16 cellular contexts compared by ENCODE assay signal in genomic region chrX:130093271-130093670, GRCh38. TPM values are rescaled to one million over a fixed set of nuclear protein-coding genes. Genes with fewer than 3 reads are reported as not detected.
A peak's percentile ranks its signal among the peaks of the same experiment; 100 is the strongest.
DNase-seq lines count a peak whose midpoint lies in the region; TF ChIP-seq lines count a peak whose summit lies in the region.
"Had no signal": no experiment of that assay in that cellular context is flagged by ENCODE, and none has a peak within 500 bp of the region (broad histone marks: within the 10 kb centered on the region; RNA-seq: fewer than 3 reads in every experiment).

No MANE protein-coding gene starts in this region.

- no peaks in the 10 kb centered on the region for H3K9me3 Mint-ChIP-seq in activated naive CD8-positive, alpha-beta T cell (ENCODE audit: low read depth)
- no peaks in the 10 kb centered on the region for H3K9me3 Mint-ChIP-seq in activated naive CD8-positive, alpha-beta T cell treated with anti-CD3 and anti-CD28 coated beads for 36 hours
- no peaks in the 10 kb centered on the region for H3K9me3 Mint-ChIP-seq in immature natural killer cell
- H3K9me3 Mint-ChIP-seq in chondrocyte (ENCODE audit: low read depth) = no peaks in the 10 kb centered on the region

- TF ChIP-seq POLR2A in transverse colon (IDR thresholded peaks at IDR 0.05) = no peak
- no peak for TF ChIP-seq POLR2A in lower leg skin (IDR thresholded peaks at IDR 0.05)

- H3K4me1 ChIP-seq in Karpas-422 (ENCODE audit: low read length) (peaks cover 30% of the 10 kb centered on the region), transverse colon (peaks cover 0 to 47% (median 19%) of the 10 kb centered on the region in 4 donors)

- H3K4me1 Mint-ChIP-seq in activated naive CD8-positive, alpha-beta T cell (ENCODE audit: low read depth) = peaks cover 59% of the 10 kb centered on the region
- H3K4me1 Mint-ChIP-seq in activated naive CD8-positive, alpha-beta T cell treated with anti-CD3 and anti-CD28 coated beads for 36 hours = peaks cover 39% of the 10 kb centered on the region
- peaks cover 80 to 84% of the 10 kb centered on the region in 2 donors for H3K4me1 Mint-ChIP-seq in immature natural killer cell
- peaks cover 7% of the 10 kb centered on the region for H3K4me1 Mint-ChIP-seq in chondrocyte (ENCODE audit: low read depth)

- no peaks in the 10 kb centered on the region for H3K36me3 Mint-ChIP-seq in activated naive CD8-positive, alpha-beta T cell
- peaks cover 6% of the 10 kb centered on the region for H3K36me3 Mint-ChIP-seq in activated naive CD8-positive, alpha-beta T cell treated with anti-CD3 and anti-CD28 coated beads for 36 hours
- H3K36me3 Mint-ChIP-seq in immature natural killer cell (peaks cover 0 to 3% (median 0%) of the 10 kb centered on the region in 3 donors), chondrocyte (ENCODE audit: low read depth) (no peaks in the 10 kb centered on the region)

- H3K27ac ChIP-seq in Karpas-422 (ENCODE audit: low read length) (no peak overlapping the region), transverse colon (peak overlapping the region in 3 of 4 donors; percentile 72 to 81 (median 73))
- H3K27ac ChIP-seq: A549, C4-2B, SJSA1 had no signal

- H3K27me3 Mint-ChIP-seq in activated naive CD8-positive, alpha-beta T cell = no peaks in the 10 kb centered on the region
- no peaks in the 10 kb centered on the region for H3K27me3 Mint-ChIP-seq in activated naive CD8-positive, alpha-beta T cell treated with anti-CD3 and anti-CD28 coated beads for 36 hours
- H3K27me3 Mint-ChIP-seq in immature natural killer cell (ENCODE audit: low read depth in 3 of 3) (peaks cover 3 to 17% (median 12%) of the 10 kb centered on the region in 3 donors), chondrocyte (ENCODE audit: low read depth) (no peaks in the 10 kb centered on the region)

- no peak for TF ChIP-seq EP300 in transverse colon (IDR thresholded peaks at IDR 0.05; ENCODE audit: low read depth)

- no peak for TF ChIP-seq CTCF in transverse colon (IDR thresholded peaks at IDR 0.05)
- no peak for TF ChIP-seq CTCF in lower leg skin (IDR thresholded peaks at IDR 0.05)
- no peak for TF ChIP-seq CTCF in chondrocyte (IDR thresholded peaks at IDR 0.05)

- H3K4me3 ChIP-seq in Karpas-422 (ENCODE audit: low read length) (no peak overlapping the region), transverse colon (no peak overlapping the region), lower leg skin (ENCODE audit: low read depth, poor library complexity, severe bottlenecking) (no peak overlapping the region)
- H3K4me3 ChIP-seq: A549, SJSA1 had no signal

- H3K9ac ChIP-seq in Karpas-422 (ENCODE audit: low read length) = 0 out of 2 replicates have a peak overlapping the region, but pooled peaks have one; percentile 14

- WGBS in transverse colon (ENCODE audit: low coverage in 1 of 2), 2 donors = 69% methylated on average over 2 of the region's 2 CpGs; no CpG with 5 or more reads in 1 of the 2 donors
- WGBS in lower leg skin, 2 donors = 78 to 97% methylated on average over 2 of the region's 2 CpGs

- H2AFZ ChIP-seq in Karpas-422 (ENCODE audit: low read length) = no peak overlapping the region

- peaks cover 63% of the 10 kb centered on the region for H3K79me2 ChIP-seq in Karpas-422 (ENCODE audit: low read length)

- H3K9me3 ChIP-seq in Karpas-422 (ENCODE audit: low read length) (no peaks in the 10 kb centered on the region), transverse colon (no peaks in the 10 kb centered on the region)
- H3K9me3 ChIP-seq: A549, SJSA1 had no signal

- DNase-seq in activated naive CD8-positive, alpha-beta T cell treated with anti-CD3 and anti-CD28 coated beads for 36 hours = no peak
- DNase-seq in Karpas-422 (no peak), immature natural killer cell (no peak), transverse colon (no peak), lower leg skin (ENCODE audit: low spot score in 2 of 2) (no peak), chondrocyte (ENCODE audit: low spot score) (no peak), RPMI8226 (no peak)
- DNase-seq: GOT3, NCI-H1417 treated with DMSO at 0.1 percent for 48 hours, NCI-H1930, NCI-H526 treated with DMSO at 0.1 percent for 48 hours, OCI-M1 had no signal

- in situ Hi-C loops in transverse colon (cut with MboI; ENCODE audit: low pct_ligation_motif_present in 1 of 4, low pct_unique_long_range_greater_than_20kb in 1 of 4, low sequenced_read_pairs in 3 of 4) = loop anchor here in 1 of 4 donors (25.0 kb wide), 1 partner anchor 94 kb away; no protein-coding TSS in a partner anchor

- peaks cover 11% of the 10 kb centered on the region; the same call in 1 of the 2 replicates for H4K20me1 ChIP-seq in Karpas-422 (ENCODE audit: insufficient read depth, low read depth, low read length)

- H3K27me3 ChIP-seq in Karpas-422 (ENCODE audit: low read length) (no peaks in the 10 kb centered on the region), transverse colon (no peaks in the 10 kb centered on the region)
- H3K27me3 ChIP-seq: SJSA1 had no signal

- H3K9me2 ChIP-seq in Karpas-422 (replicated peaks; ENCODE audit: insufficient read depth, low read length) = no peaks in the 10 kb centered on the region

- no peak overlapping the region for H3K4me2 ChIP-seq in Karpas-422 (ENCODE audit: low read depth, low read length, poor library complexity, severe bottlenecking)
- H3K4me2 ChIP-seq: A549 had no signal

- H3K27ac Mint-ChIP-seq in activated naive CD8-positive, alpha-beta T cell = peak overlapping the region; percentile 41
- H3K27ac Mint-ChIP-seq in activated naive CD8-positive, alpha-beta T cell treated with anti-CD3 and anti-CD28 coated beads for 36 hours = no peak overlapping the region
- H3K27ac Mint-ChIP-seq in immature natural killer cell = peak overlapping the region; percentile 94 to 98 (median 96)
- no peak overlapping the region for H3K27ac Mint-ChIP-seq in chondrocyte (ENCODE audit: unreplicated experiment)

- intact Hi-C loops in transverse colon (cut with DNase I; ENCODE audit: low total_unique reads) = no loop called here
- intact Hi-C loops in lower leg skin (cut with DNase I; ENCODE audit: low total_unique reads) = no loop called here

- no peak overlapping the region for H3K4me3 Mint-ChIP-seq in activated naive CD8-positive, alpha-beta T cell
- no peak overlapping the region for H3K4me3 Mint-ChIP-seq in activated naive CD8-positive, alpha-beta T cell treated with anti-CD3 and anti-CD28 coated beads for 36 hours
- H3K4me3 Mint-ChIP-seq in immature natural killer cell (peak overlapping the region in 3 of 5 donors; percentile 12 to 96 (median 43)), chondrocyte (ENCODE audit: unreplicated experiment) (no peak overlapping the region)

- H3K36me3 ChIP-seq in Karpas-422 (ENCODE audit: insufficient read depth, low read length) (no peaks in the 10 kb centered on the region), transverse colon (no peaks in the 10 kb centered on the region)
- H3K36me3 ChIP-seq: SJSA1 had no signal

RNA-seq across cellular contexts. Expression of gene ELF4, which starts 17.0 kb away (rescaled TPM):
- total RNA-seq in activated naive CD8-positive, alpha-beta T cell treated with anti-CD3 and anti-CD28 coated beads for 36 hours = 10 to 100 TPM; 17.3 to 17.6 TPM
- total RNA-seq in Karpas-422 (2014; rRNA removed; shearing (Covaris generic); ENCODE audit: low replicate concordance) = 29.1 and 31.7 TPM in 2 replicates
- polyA plus RNA-seq in immature natural killer cell = 10 to 100 TPM; 12.3 to 44.9 (median 14.7) TPM
- total RNA-seq in transverse colon (10 to 100 TPM; 20.1 to 56.1 (median 44.2) TPM), lower leg skin (10 to 100 TPM; 10.8 to 19.1 (median 16.4) TPM), chondrocyte (18.1 to 25.7 TPM (median 22.2 TPM) in 3 replicates)

Comparison
In these comparisons a context has a peak if more than half of its experiments do, and no peak if none do; other contexts are left out.
1. H3K27ac Mint-ChIP-seq: peak in activated naive CD8-positive, alpha-beta T cell (single experiment) and immature natural killer cell (6 of 6); none in activated naive CD8-positive, alpha-beta T cell treated with anti-CD3 and anti-CD28 coated beads for 36 hours (single experiment) and chondrocyte (single experiment).
2. H3K4me3 Mint-ChIP-seq: peak in immature natural killer cell (3 of 5); none in activated naive CD8-positive, alpha-beta T cell (single experiment), activated naive CD8-positive, alpha-beta T cell treated with anti-CD3 and anti-CD28 coated beads for 36 hours (single experiment) and chondrocyte (single experiment).